ENCODE assay signal across 8 cellular contexts in the genomic region with DNA sequence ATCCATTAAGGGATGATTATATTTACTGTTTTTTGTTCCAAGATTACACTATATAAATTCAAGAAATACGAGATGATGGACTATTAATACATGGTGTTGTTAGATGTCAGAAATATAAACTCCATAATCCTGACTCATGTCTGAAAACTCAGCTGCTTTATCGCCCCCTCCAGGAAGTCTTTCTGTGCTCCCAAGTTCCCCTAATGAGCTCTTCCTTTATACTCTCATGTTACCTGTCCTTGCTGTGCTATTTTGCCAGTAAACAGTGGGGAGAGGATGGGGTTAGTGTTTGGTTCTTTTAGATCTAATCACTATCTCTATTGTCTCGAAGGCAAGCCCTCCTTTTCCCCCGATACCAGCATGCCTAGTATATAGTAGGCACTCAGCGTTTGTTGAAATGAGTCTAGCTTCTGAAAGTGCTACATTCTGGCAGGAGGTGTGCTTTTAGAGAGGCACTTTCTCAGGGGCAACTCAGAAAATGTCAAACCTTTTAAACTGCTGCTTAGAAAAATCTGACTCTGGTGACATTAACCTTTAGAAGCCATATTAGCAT. TPM values are rescaled to one million over a fixed set of nuclear protein-coding genes. Genes with fewer than 3 reads are reported as not detected.
DNase-seq lines count a peak whose midpoint lies in the region; TF ChIP-seq lines count a peak whose summit lies in the region.
"Had no signal": no experiment of that assay in that cellular context is flagged by ENCODE, and none has a peak within 500 bp of the region (broad histone marks: within the 10 kb centered on the region; RNA-seq: fewer than 3 reads in every experiment).

No MANE protein-coding gene starts in this region.

- CTCF ChIA-PET in HEK293T (lab: Yijun Ruan, JAX): no interaction called here
- CTCF ChIA-PET in RWPE1 (lab: Yijun Ruan, JAX): interaction anchor here (0.6 kb wide), 1 partner anchor 13 kb away, joined by 3 read pairs; no protein-coding TSS in a partner anchor

- no CpG with 5 or more reads among the region's 5 CpGs for WGBS in mesendoderm (ENCODE audit: extremely low coverage, insufficient coverage, low lambda C conversion rate)

- H2BK15ac ChIP-seq in mesendoderm (replicated peaks; ENCODE audit: low read depth): no peak overlapping the region

- no peak overlapping the region for H3K23ac ChIP-seq in mesendoderm (ENCODE audit: low read length)

- no peak overlapping the region for H4K5ac ChIP-seq in mesendoderm (ENCODE audit: low read length)

- no peaks in the 10 kb centered on the region for H3K4me1 ChIP-seq in mesendoderm (ENCODE audit: control insufficient read depth, low read depth, low read length)

- DNase-seq in GF-D8 (lab: John Stamatoyannopoulos, UW) (peak; percentile 9), HEK293T (ENCODE audit: extremely low spot score) (peak; percentile 18), amniotic epithelial cell (ENCODE audit: low read depth) (peak; percentile 45), mesendoderm (peak; percentile 67), RWPE1 (ENCODE audit: low spot score) (no peak), hypothalamus (lab: John Stamatoyannopoulos, UW) (no peak), NCI-H2029 (lab: John Stamatoyannopoulos, UW) (no peak)
- DNase-seq: activated naive CD8-positive, alpha-beta T cell treated with anti-CD3 and anti-CD28 coated beads, Interleukin-2, amount 10 ng/mL, durations not matched to agents 7 days and 5 days had no signal

- H3K79me2 ChIP-seq in mesendoderm (ENCODE audit: control insufficient read depth, insufficient read depth, low read length): no peaks in the 10 kb centered on the region

- H3K79me1 ChIP-seq in mesendoderm (ENCODE audit: low read length): no peaks in the 10 kb centered on the region

- H2AK5ac ChIP-seq in mesendoderm (ENCODE audit: low read length): no peak overlapping the region

- no peak overlapping the region for H3K9ac ChIP-seq in mesendoderm (ENCODE audit: low read length)

- POLR2A ChIA-PET in HEK293T (lab: Yijun Ruan, JAX): no interaction called here
- POLR2A ChIA-PET in RWPE1 (lab: Yijun Ruan, JAX; ENCODE audit: low non-redundant PET): no interaction called here

- no peak overlapping the region for H3K27ac ChIP-seq in mesendoderm (ENCODE audit: low read depth, low read length)
- H3K27ac ChIP-seq in RWPE1: no peak overlapping the region

- no peak overlapping the region for H3K4ac ChIP-seq in mesendoderm (ENCODE audit: low read depth, low read length)

- H3K18ac ChIP-seq in mesendoderm (ENCODE audit: low read length): peak overlapping the region; percentile 39

- H2BK120ac ChIP-seq in mesendoderm (ENCODE audit: low read depth, low read length): no peak overlapping the region

- H3K56ac ChIP-seq in mesendoderm (ENCODE audit: low read length): no peak overlapping the region

- H4K8ac ChIP-seq in mesendoderm (ENCODE audit: low read depth, low read length): no peak overlapping the region

- no peak overlapping the region for H3K4me2 ChIP-seq in mesendoderm (ENCODE audit: low read length)

- H2BK5ac ChIP-seq in mesendoderm (ENCODE audit: low read length): no peak overlapping the region

- no peak for TF ChIP-seq CTCF in RWPE1 (conservative IDR thresholded peaks at IDR 0.05; ENCODE audit: low read depth)

- no peaks in the 10 kb centered on the region for H3K36me3 ChIP-seq in mesendoderm (ENCODE audit: control insufficient read depth, insufficient read depth, low read length)

- no peak overlapping the region for H3K4me3 ChIP-seq in mesendoderm (ENCODE audit: low read length)

- H3K27me3 ChIP-seq in mesendoderm (ENCODE audit: insufficient read depth, low read length, poor library complexity): no peaks in the 10 kb centered on the region

TF ChIP-seq in HEK293T, 16 proteins besides CTCF, POLR2A, EP300 and RAD21:
- TF ChIP-seq CTBP1 (IDR thresholded peaks at IDR 0.05; ENCODE audit: borderline replicate concordance) (no peak), NFRKB (IDR thresholded peaks at IDR 0.05) (no peak), TARDBP (IDR thresholded peaks at IDR 0.05) (no peak), BHLHE40 (IDR thresholded peaks at IDR 0.05; ENCODE audit: borderline replicate concordance) (no peak), FOXA1 (IDR thresholded peaks at IDR 0.05) (no peak)
- TF ChIP-seq, protein P1, sequence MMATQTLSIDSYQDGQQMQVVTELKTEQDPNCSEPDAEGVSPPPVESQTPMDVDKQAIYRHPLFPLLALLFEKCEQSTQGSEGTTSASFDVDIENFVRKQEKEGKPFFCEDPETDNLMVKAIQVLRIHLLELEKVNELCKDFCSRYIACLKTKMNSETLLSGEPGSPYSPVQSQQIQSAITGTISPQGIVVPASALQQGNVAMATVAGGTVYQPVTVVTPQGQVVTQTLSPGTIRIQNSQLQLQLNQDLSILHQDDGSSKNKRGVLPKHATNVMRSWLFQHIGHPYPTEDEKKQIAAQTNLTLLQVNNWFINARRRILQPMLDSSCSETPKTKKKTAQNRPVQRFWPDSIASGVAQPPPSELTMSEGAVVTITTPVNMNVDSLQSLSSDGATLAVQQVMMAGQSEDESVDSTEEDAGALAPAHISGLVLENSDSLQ (IDR thresholded peaks at IDR 0.05): no peak

RNA-seq across cellular contexts. Expression of a gene that starts 21.4 kb away (rescaled TPM):
- 19.8 TPM for polyA plus RNA-seq in mesendoderm (2013, experiment 1 of 2)
- 18.0 TPM for polyA plus RNA-seq in mesendoderm (2013, experiment 2 of 2)

Comparison
In these comparisons a context has a peak if more than half of its experiments do, and no peak if none do; other contexts are left out.
1. DNase-seq: peak in GF-D8 (single experiment), HEK293T (single experiment), amniotic epithelial cell (single experiment) and mesendoderm (single experiment); none in RWPE1 (single experiment), hypothalamus (0 of 51) and NCI-H2029 (single experiment).